ENCODE assay signal across 12 cellular contexts in the genomic region with DNA sequence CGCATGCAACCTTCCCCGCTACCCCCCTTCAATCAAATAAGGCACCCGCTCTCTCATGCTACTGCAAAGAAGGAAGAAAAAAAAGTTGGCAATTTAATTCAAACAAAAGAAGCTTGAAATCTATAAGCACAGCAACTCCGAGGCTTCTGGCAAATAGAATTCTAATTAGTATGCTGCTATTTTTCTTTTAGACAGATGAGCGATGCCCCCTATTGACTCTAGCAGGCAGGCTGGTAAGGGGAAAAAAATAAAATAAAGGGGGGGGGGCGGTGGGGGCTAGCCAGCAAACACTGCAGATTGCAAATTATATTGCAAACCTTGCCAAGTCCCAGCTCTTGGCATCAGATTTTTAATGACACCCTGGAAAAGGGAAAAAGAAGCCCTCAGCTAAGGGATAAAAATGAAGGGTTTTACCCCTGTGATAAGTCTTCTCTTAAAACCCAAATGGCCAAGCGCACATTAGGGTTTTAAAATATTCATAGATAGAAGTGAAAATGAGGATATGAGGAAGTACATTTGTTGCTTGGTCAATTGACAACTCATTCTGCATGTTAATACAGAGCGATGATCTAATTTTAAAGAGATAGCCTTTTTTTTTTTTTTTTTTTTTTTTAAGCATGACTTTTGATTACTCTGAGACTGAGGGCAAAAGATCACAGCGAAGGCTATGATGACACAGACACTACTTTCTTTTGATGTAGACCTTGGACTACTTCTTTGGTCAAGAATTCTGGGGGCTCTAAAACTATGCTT.
DNase-seq lines count a peak whose midpoint lies in the region; ATAC-seq and TF ChIP-seq lines count a peak whose summit lies in the region.
"Had no signal": no experiment of that assay in that cellular context is flagged by ENCODE, and none has a peak within 500 bp of the region (broad histone marks: within the 10 kb centered on the region; RNA-seq: fewer than 3 reads in every experiment).

No MANE protein-coding gene starts in this region.

- no peaks in the 10 kb centered on the region for H3K4me1 Mint-ChIP-seq in activated T-cell treated with anti-CD3 and anti-CD28 coated beads, Interleukin-2, amount 50 U/mL, for 4 hours (ENCODE audit: low read depth)
- no peaks in the 10 kb centered on the region for H3K4me1 Mint-ChIP-seq in naive thymus-derived CD8-positive, alpha-beta T cell

- H3K36me3 ChIP-seq in BE2C: no peaks in the 10 kb centered on the region
- no peaks in the 10 kb centered on the region for H3K36me3 ChIP-seq in kidney epithelial cell (ENCODE audit: control insufficient read depth, insufficient read depth, low read length)

- H3K36me3 Mint-ChIP-seq in activated T-cell treated with anti-CD3 and anti-CD28 coated beads, Interleukin-2, amount 50 U/mL, for 4 hours (ENCODE audit: insufficient read depth): no peaks in the 10 kb centered on the region
- H3K36me3 Mint-ChIP-seq in naive thymus-derived CD8-positive, alpha-beta T cell: no peaks in the 10 kb centered on the region

- DNase-seq in BE2C (no peak), LHCN-M2 (ENCODE audit: low read depth) (peak; percentile 6), SW480 (ENCODE audit: low spot score) (peak; percentile 7), kidney epithelial cell (ENCODE audit: low read depth) (no peak)
- no peak for DNase-seq in activated CD4-positive, CD25-positive, alpha-beta regulatory T cell (lab: John Stamatoyannopoulos, UW)
- no peak for DNase-seq in activated T-cell treated with anti-CD3 and anti-CD28 coated beads, Interleukin-2, amount 50 U/mL, for 4 hours
- DNase-seq in naive thymus-derived CD8-positive, alpha-beta T cell: no peak
- DNase-seq: cerebellar nuclear complex; islet precursor cell; NCI-H510A; stimulated activated CD4-positive, alpha-beta T cell treated with anti-CD3 and anti-CD28 coated beads, Interleukin-2, amount 100 ng/mL, for 24 hours had no signal

- no peak for ATAC-seq in HG02759 (IDR thresholded peaks at IDR 0.05; ENCODE audit: unreplicated experiment)
- ATAC-seq in activated T-cell treated with anti-CD3 and anti-CD28 coated beads, Interleukin-2, amount 50 U/mL, for 4 hours: no peak
- ATAC-seq in naive thymus-derived CD8-positive, alpha-beta T cell: no peak

- no peaks in the 10 kb centered on the region for H3K9me3 Mint-ChIP-seq in activated T-cell treated with anti-CD3 and anti-CD28 coated beads, Interleukin-2, amount 50 U/mL, for 4 hours
- no peaks in the 10 kb centered on the region for H3K9me3 Mint-ChIP-seq in naive thymus-derived CD8-positive, alpha-beta T cell

- H3K4me1 ChIP-seq in BE2C: no peaks in the 10 kb centered on the region; the same call in 1 of the 2 replicates

- TF ChIP-seq CTCF in BE2C (IDR thresholded peaks at IDR 0.05; ENCODE audit: low read depth, low read length): peak; percentile 59
- TF ChIP-seq CTCF in kidney epithelial cell (IDR thresholded peaks at IDR 0.05; ENCODE audit: insufficient read depth, low read length, poor library complexity, severe bottlenecking): peak; percentile 50

- H3K27me3 Mint-ChIP-seq in activated T-cell treated with anti-CD3 and anti-CD28 coated beads, Interleukin-2, amount 50 U/mL, for 4 hours (ENCODE audit: low read depth): peaks cover 2% of the 10 kb centered on the region
- H3K27me3 Mint-ChIP-seq in naive thymus-derived CD8-positive, alpha-beta T cell: peaks cover 2 to 19% (median 6%) of the 10 kb centered on the region in 5 donors

- H3K4me3 ChIP-seq in BE2C (ENCODE audit: low read depth, low read length): no peak overlapping the region
- H3K4me3 ChIP-seq in kidney epithelial cell (ENCODE audit: low read depth, low read length): no peak overlapping the region

- H3K27ac Mint-ChIP-seq in naive thymus-derived CD8-positive, alpha-beta T cell: no peak overlapping the region

- no peak overlapping the region for H3K4me3 Mint-ChIP-seq in activated T-cell treated with anti-CD3 and anti-CD28 coated beads, Interleukin-2, amount 50 U/mL, for 4 hours
- H3K4me3 Mint-ChIP-seq in naive thymus-derived CD8-positive, alpha-beta T cell: no peak overlapping the region

- H3K27me3 ChIP-seq in BE2C (peaks cover 33% of the 10 kb centered on the region), kidney epithelial cell (ENCODE audit: control insufficient read depth, insufficient read depth, low read length) (no peaks in the 10 kb centered on the region)

- no peaks in the 10 kb centered on the region for H3K9me3 ChIP-seq in BE2C

- POLR2A ChIA-PET in naive thymus-derived CD8-positive, alpha-beta T cell (lab: Charles Lee): no interaction called here

Comparison
In these comparisons a context has a peak if more than half of its experiments do, and no peak if none do; other contexts are left out.
1. DNase-seq: peak in LHCN-M2 (single experiment) and SW480 (single experiment); none in BE2C (single experiment), kidney epithelial cell (single experiment), activated CD4-positive, CD25-positive, alpha-beta regulatory T cell (0 of 4), activated T-cell treated with anti-CD3 and anti-CD28 coated beads, Interleukin-2, amount 50 U/mL, for 4 hours (single experiment) and naive thymus-derived CD8-positive, alpha-beta T cell (0 of 10).